Comparison of ENCODE assay signal across 8 cellular contexts in the genomic region with DNA sequence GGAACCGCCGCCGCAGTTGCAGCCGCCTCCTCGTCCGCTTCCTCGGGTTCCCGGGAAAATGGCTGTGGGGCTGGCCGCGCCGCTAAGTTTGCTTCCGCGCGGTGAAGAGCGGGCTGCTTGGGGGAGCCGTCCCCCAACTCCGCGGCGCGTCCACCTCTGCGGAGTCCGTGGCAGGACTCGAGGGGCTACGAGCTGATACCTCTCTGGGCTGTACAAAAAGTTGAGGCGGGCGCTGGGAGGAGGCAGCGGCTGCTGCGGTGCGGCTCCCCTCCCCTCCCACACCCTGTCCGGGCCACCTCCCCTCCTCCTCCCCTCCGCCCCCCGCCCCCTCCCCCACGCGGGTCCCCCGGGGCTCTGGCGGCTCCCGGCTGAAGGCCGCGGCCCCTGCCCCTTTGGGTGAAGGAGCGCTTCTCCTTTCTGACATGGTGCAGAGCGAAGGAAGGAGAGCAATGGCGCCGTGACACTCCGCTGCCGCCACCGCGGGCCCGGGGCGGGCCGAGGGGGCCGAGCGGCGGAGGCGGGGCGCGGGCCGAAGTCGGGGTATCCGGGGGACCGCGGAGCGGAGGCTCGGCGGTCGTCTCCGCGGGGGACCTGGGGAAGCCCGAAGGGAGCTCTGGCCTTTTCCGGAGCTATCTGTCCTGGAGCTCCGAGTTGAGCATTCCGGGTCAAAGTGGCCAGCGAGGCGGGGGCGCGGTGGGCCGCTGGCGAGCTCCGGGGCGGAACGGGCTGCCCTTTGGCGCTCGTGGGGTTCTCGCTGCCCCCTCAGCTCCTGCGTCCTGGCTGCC. TPM values are rescaled to one million over a fixed set of nuclear protein-coding genes. Genes with fewer than 3 reads are reported as not detected.
A peak's percentile ranks its signal among the peaks of the same experiment; 100 is the strongest.
DNase-seq lines count a peak whose midpoint lies in the region; ATAC-seq and TF ChIP-seq lines count a peak whose summit lies in the region.

No MANE protein-coding gene starts in this region.

- peak; percentile 44 for DNase-seq in NCI-H345 (lab: John Stamatoyannopoulos, UW)
- DNase-seq in NCI-H345 treated with DMSO at 0.1 percent for 48 hours (lab: John Stamatoyannopoulos, UW; ENCODE audit: unreplicated experiment) = no peak
- DNase-seq in activated CD4-positive, alpha-beta T cell treated with anti-CD3 and anti-CD28 coated beads, Interleukin-2, amount 50 U/mL, for 4 hours = peak; percentile 9 to 22
- DNase-seq in effector CD4-positive, alpha-beta T cell = peak; percentile 22
- peak; percentile 33 for DNase-seq in lung (ENCODE audit: low spot score)
- DNase-seq in stimulated activated CD8-positive, alpha-beta memory T cell treated with anti-CD3 and anti-CD28 coated beads, Interleukin-4, amount 100 ng/mL, for 48 hours = peak; percentile 52

- WGBS in lung, 2 donors = 0 to 1% methylated on average over 40 to 83 of the region's 84 CpGs

- H3K9ac ChIP-seq in HUES6 (ENCODE audit: low read length) = peak overlapping the region; percentile 63

- H3K4me1 ChIP-seq in HUES6 (ENCODE audit: control insufficient read depth, insufficient read depth, low read length) (peaks cover 2% of the 10 kb centered on the region; the same call in 1 of the 2 replicates), lung (ENCODE audit: control insufficient read depth in 2 of 2, insufficient read depth in 2 of 2, low read length in 2 of 2) (peaks cover 2 to 6% of the 10 kb centered on the region in 2 donors)

- H3K36me3 ChIP-seq in HUES6 (ENCODE audit: control insufficient read depth, insufficient read depth, low read length) (peaks cover 31% of the 10 kb centered on the region), lung (ENCODE audit: control insufficient read depth in 2 of 2, insufficient read depth in 2 of 2, low read length in 2 of 2) (peaks cover 3 to 7% of the 10 kb centered on the region in 2 donors)

- no peaks in the 10 kb centered on the region for H3K9me3 ChIP-seq in HUES6 (ENCODE audit: control insufficient read depth, insufficient read depth, low read depth, low read length)
- H3K9me3 ChIP-seq in lung (ENCODE audit: control insufficient read depth in 2 of 2, insufficient read depth in 1 of 2, low read length in 1 of 2) = peaks cover 0 to 4% of the 10 kb centered on the region in 2 donors

- peak overlapping the region; percentile 87 for H3K4me3 ChIP-seq in HUES6 (ENCODE audit: low read depth, low read length)
- H3K4me3 ChIP-seq in lung = peak overlapping the region; percentile 99

- ATAC-seq in lung (ENCODE audit: insufficient read depth, low FRiP score) (peak; percentile 22), HG02884 (IDR thresholded peaks at IDR 0.05; ENCODE audit: unreplicated experiment) (no peak)

- no peak for TF ChIP-seq CTCF in lung (IDR thresholded peaks at IDR 0.05; ENCODE audit: control extremely low read depth, extremely low read depth)

- H3K27me3 ChIP-seq in HUES6 (ENCODE audit: control insufficient read depth, insufficient read depth, low read length) (no peaks in the 10 kb centered on the region), lung (ENCODE audit: control insufficient read depth, insufficient read depth) (no peaks in the 10 kb centered on the region)

- H3K27ac ChIP-seq in HUES6 (ENCODE audit: low read depth, low read length) (no peak overlapping the region), lung (ENCODE audit: low read depth in 1 of 2, low read length in 1 of 2) (peak overlapping the region; percentile 95 to 98)

RNA-seq across cellular contexts. Expression of gene ARID4A, which starts 0.7 kb away (rescaled TPM):
- total RNA-seq in lung = 10 to 100 TPM; 21.5 to 49.3 TPM
- 1 to 10 TPM; 7.3 to 8.9 TPM for polyA plus RNA-seq in lung

RNA-seq across cellular contexts. Expression of gene PSMA3, which starts 54.4 kb away (rescaled TPM):
- total RNA-seq in lung = 100 to 1,000 TPM in 1 of 2 donors, 10 to 100 TPM in 1; 64.3 to 167 TPM
- 100 to 1,000 TPM; 194 to 302 TPM for polyA plus RNA-seq in lung
